3 cellular contexts compared by ENCODE assay signal in genomic region chr12:27730097-27730588, GRCh38.
A peak's percentile ranks its signal among the peaks of the same experiment; 100 is the strongest.
TF ChIP-seq lines count a peak whose summit lies in the region.

No MANE protein-coding gene starts in this region.

TF ChIP-seq in A549, 52 proteins besides CTCF, POLR2A, EP300 and RAD21:
- no peak for TF ChIP-seq RARB (CRISPR knock-in tag; IDR thresholded peaks at IDR 0.05)
- peak; percentile 87 for TF ChIP-seq MAFK (IDR thresholded peaks at IDR 0.05; ENCODE audit: partially characterized antibody)
- no peak for TF ChIP-seq USF2 (IDR thresholded peaks at IDR 0.05)
- no peak for TF ChIP-seq EHMT2 (IDR thresholded peaks at IDR 0.05; ENCODE audit: low read depth)
- TF ChIP-seq POLR2AphosphoS2 (conservative IDR thresholded peaks at IDR 0.05; ENCODE audit: low read length) = no peak
TF ChIP-seq in A549: peak in this region for 1.

TF ChIP-seq in HEK293, 187 proteins besides CTCF, POLR2A, EP300 and RAD21:
- TF ChIP-seq RBAK (tag by site-specific recombination; IDR thresholded peaks at IDR 0.05) = no peak
- peak; percentile 93 for TF ChIP-seq ZNF558 (tag by site-specific recombination; IDR thresholded peaks at IDR 0.05)
TF ChIP-seq in HEK293: peak in this region for 1.

TF ChIP-seq in K562, 482 proteins besides CTCF, POLR2A, EP300 and RAD21:
- TF ChIP-seq ZSCAN32 (CRISPR knock-in tag; IDR thresholded peaks at IDR 0.05) (no peak), ZNF316 (IDR thresholded peaks at IDR 0.05) (peak; percentile 83), C11orf30 (IDR thresholded peaks at IDR 0.05; ENCODE audit: low read depth) (peak; percentile 53; the same call in 1 of the 2 replicates), MAFK (IDR thresholded peaks at IDR 0.05; ENCODE audit: low read length) (0 out of 2 replicates have a peak, but pooled peaks have one; percentile 11)
